In the genomic region with DNA sequence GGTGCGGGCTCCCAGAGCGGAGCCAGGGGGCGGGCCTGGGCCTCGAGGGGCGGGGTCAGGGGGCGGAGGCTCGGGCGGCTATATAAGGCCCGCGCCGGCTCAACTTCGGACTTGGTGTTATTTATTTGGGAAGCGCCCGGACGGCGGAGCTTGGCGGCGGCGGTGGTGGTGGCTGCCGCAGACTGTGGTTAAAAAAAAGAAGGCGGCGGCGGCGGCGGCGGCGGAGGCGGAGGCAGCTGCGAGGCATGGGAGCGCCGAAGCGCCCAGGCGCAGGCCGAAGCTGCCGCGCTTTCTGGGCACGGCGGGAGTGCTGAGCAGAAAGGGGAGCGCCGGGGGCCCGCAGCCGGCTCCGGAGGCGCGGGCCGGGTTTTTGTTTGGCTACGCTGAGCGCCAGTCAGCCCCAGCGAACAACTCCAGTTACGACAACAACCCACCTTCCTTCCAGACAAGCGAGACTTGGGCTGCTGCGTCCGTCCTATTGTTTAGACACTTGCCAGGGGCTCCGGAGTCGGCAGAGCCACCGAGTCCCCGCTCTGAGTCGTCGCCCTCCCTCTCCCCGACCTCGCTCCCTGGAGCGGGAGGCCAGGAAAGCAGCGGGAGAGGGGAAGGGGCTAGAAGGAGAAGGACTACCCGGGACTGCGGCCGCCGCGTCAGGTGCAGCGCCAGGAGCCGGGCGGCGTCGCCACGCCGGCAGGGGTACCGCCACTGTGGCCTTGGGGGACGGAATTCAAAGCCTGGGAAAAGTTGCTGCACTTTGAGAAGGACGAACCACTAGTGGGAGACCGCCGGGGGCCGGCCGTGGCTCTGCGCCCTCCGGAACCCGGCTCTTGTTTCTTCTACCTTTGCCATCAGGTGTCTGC, we compare ENCODE assay signal across 9 cellular contexts. TPM values are rescaled to one million over a fixed set of nuclear protein-coding genes. Genes with fewer than 3 reads are reported as not detected.
DNase-seq lines count a peak whose midpoint lies in the region; ATAC-seq, FAIRE-seq and TF ChIP-seq lines count a peak whose summit lies in the region.
"Had no signal": no experiment of that assay in that cellular context is flagged by ENCODE, and none has a peak within 500 bp of the region (broad histone marks: within the 10 kb centered on the region; RNA-seq: fewer than 3 reads in every experiment).

A gene with protein sequence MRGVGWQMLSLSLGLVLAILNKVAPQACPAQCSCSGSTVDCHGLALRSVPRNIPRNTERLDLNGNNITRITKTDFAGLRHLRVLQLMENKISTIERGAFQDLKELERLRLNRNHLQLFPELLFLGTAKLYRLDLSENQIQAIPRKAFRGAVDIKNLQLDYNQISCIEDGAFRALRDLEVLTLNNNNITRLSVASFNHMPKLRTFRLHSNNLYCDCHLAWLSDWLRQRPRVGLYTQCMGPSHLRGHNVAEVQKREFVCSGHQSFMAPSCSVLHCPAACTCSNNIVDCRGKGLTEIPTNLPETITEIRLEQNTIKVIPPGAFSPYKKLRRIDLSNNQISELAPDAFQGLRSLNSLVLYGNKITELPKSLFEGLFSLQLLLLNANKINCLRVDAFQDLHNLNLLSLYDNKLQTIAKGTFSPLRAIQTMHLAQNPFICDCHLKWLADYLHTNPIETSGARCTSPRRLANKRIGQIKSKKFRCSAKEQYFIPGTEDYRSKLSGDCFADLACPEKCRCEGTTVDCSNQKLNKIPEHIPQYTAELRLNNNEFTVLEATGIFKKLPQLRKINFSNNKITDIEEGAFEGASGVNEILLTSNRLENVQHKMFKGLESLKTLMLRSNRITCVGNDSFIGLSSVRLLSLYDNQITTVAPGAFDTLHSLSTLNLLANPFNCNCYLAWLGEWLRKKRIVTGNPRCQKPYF (N-terminal part only) (plus strand): TSS at position 110 of the 860 bp plus-strand sequence. CDS start 1,911 bp downstream, outside the sequence.

- peaks cover 61% of the 10 kb centered on the region for H3K27me3 ChIP-seq in NT2/D1 (ENCODE audit: insufficient read depth, insufficient read length)
- H3K27me3 ChIP-seq in K562 (ENCODE audit: control insufficient read depth in 2 of 2, insufficient read depth in 2 of 2, low read length in 2 of 2) = peaks cover 0 to 7% of the 10 kb centered on the region in 2 experiments; a peak in 2 of 5 replicates
- H3K27me3 ChIP-seq in iPS-15b (ENCODE audit: control insufficient read depth, insufficient read depth, low read length) = peaks cover 73% of the 10 kb centered on the region
- peaks cover 31 to 36% (median 35%) of the 10 kb centered on the region in 3 donors for H3K27me3 ChIP-seq in gastrocnemius medialis

- intact Hi-C loops in K562 (cut with micrococcal nuclease) (no loop called here), gastrocnemius medialis (cut with DNase I; ENCODE audit: low total_unique reads) (no loop called here)

- H3K9me1 ChIP-seq in K562 (ENCODE audit: control insufficient read depth, insufficient read depth, low read length) = no peaks in the 10 kb centered on the region

- no peak within 1 kb of the TSS for H3K4me2 ChIP-seq in K562 (ENCODE audit: insufficient read depth, low read length)

- no peaks in the 10 kb centered on the region for H3K9me3 ChIP-seq in NT2/D1 (ENCODE audit: insufficient read depth, low read length)
- no peaks in the 10 kb centered on the region for H3K9me3 ChIP-seq in K562 (replicated peaks; ENCODE audit: control insufficient read depth, insufficient read depth, low read depth, low read length)
- no peaks in the 10 kb centered on the region for H3K9me3 ChIP-seq in iPS-15b (ENCODE audit: control insufficient read depth, insufficient read depth, low read length)
- H3K9me3 ChIP-seq in gastrocnemius medialis = no peaks in the 10 kb centered on the region

- no peak for TF ChIP-seq RAD21 in K562 (CRISPR knock-in tag; conservative IDR thresholded peaks at IDR 0.05 in 1 of 2, IDR thresholded peaks at IDR 0.05 in 1 of 2)

- no peak for FAIRE-seq in K562 (lab: Jason Lieb, UNC)

- ATAC-seq in GM21381 (IDR thresholded peaks at IDR 0.05; ENCODE audit: unreplicated experiment) = peak; percentile 48
- ATAC-seq in K562 = peak; percentile 94
- peak; percentile 73 to 82 for ATAC-seq in gastrocnemius medialis

- TF ChIP-seq CTCF in K562 (IDR thresholded peaks at IDR 0.05 in 2 of 3, conservative IDR thresholded peaks at IDR 0.05 in 1 of 3; ENCODE audit: insufficient read depth in 2 of 3, low read depth in 1 of 3, low read length in 3 of 3) (no peak), gastrocnemius medialis (IDR thresholded peaks at IDR 0.05 in 4 of 5, conservative IDR thresholded peaks at IDR 0.05 in 1 of 5) (no peak)

- BruUV-seq in K562 (replicated peaks; lab: Mats Ljungman, UMichigan) = no TSS peak

- CTCF ChIA-PET in K562 (lab: Yijun Ruan, JAX; ENCODE audit: low intra/inter-chr PET ratio) = no interaction called here

- H3K4me3 ChIP-seq in NT2/D1 (ENCODE audit: insufficient read length, low read depth) (peak within 1 kb of the TSS; percentile 62), K562 (no peak within 1 kb of the TSS), iPS-15b (ENCODE audit: low read depth, low read length) (peak within 1 kb of the TSS; percentile 67), gastrocnemius medialis (peak within 1 kb of the TSS; percentile 55 to 68 (median 62))

- H3K36me3 ChIP-seq in NT2/D1 (ENCODE audit: insufficient read depth, insufficient read length, low read length) = no peaks in the 10 kb centered on the region
- no peaks in the 10 kb centered on the region for H3K36me3 ChIP-seq in K562 (ENCODE audit: control insufficient read depth, insufficient read depth, low read length)
- H3K36me3 ChIP-seq in iPS-15b (ENCODE audit: control insufficient read depth, insufficient read depth, low read length) = no peaks in the 10 kb centered on the region
- H3K36me3 ChIP-seq in gastrocnemius medialis = no peaks in the 10 kb centered on the region

- DNase-seq in DMS53 (lab: John Stamatoyannopoulos, UW) (peak; percentile 92), HK-2 (ENCODE audit: unreplicated experiment) (peak; percentile 88), NT2/D1 (ENCODE audit: low read depth, low spot score) (peak; percentile 69), K562 (ENCODE audit: extremely low read depth in 1 of 4, low spot score in 3 of 4) (peak; percentile 18 to 60 (median 50)), gastrocnemius medialis (peak; percentile 52 to 71)
- DNase-seq in effector CD8-positive, alpha-beta T cell (lab: John Stamatoyannopoulos, UW) = no peak

- WGBS in K562 (ENCODE audit: insufficient coverage, low coverage, missing lambda C conversion rate) = 3% methylated on average over 24 of the region's 85 CpGs

- in situ Hi-C loops in K562 (cut with MboI) = no loop called here
- in situ Hi-C loops in gastrocnemius medialis (cut with MboI; ENCODE audit: low sequenced_read_pairs in 4 of 4) = no loop called here

- no peaks in the 10 kb centered on the region for H4K20me1 ChIP-seq in K562 (replicated peaks; ENCODE audit: control insufficient read depth, insufficient read depth, low read length)

- TF ChIP-seq POLR2A in K562 (conservative IDR thresholded peaks at IDR 0.05) (no peak), gastrocnemius medialis (IDR thresholded peaks at IDR 0.05) (peak; percentile 67 to 89)

- POLR2A ChIA-PET in K562 (lab: Yijun Ruan, JAX) = no interaction called here

- no peak for TF ChIP-seq EP300 in K562 (IDR thresholded peaks at IDR 0.05; ENCODE audit: low read length)

- H3K9ac ChIP-seq in NT2/D1 (ENCODE audit: insufficient read length, low read depth) (peak within 1 kb of the TSS; percentile 68), K562 (ENCODE audit: insufficient read depth in 1 of 2, low read depth in 2 of 2, low read length in 2 of 2) (no peak within 1 kb of the TSS), iPS-15b (ENCODE audit: low read depth, low read length) (no peak within 1 kb of the TSS)

- H3K4me1 ChIP-seq in NT2/D1 (ENCODE audit: insufficient read depth, insufficient read length) = peaks cover 11% of the 10 kb centered on the region
- H3K4me1 ChIP-seq in K562 (replicated peaks in 1 of 2; ENCODE audit: control insufficient read depth in 2 of 2, insufficient read depth in 2 of 2, low read length in 2 of 2) = peaks cover 0 to 7% of the 10 kb centered on the region in 2 experiments; a peak in 2 of 5 replicates
- peaks cover 9% of the 10 kb centered on the region for H3K4me1 ChIP-seq in iPS-15b (ENCODE audit: control insufficient read depth, insufficient read depth, low read length)
- peaks cover 0 to 15% of the 10 kb centered on the region in 2 donors for H3K4me1 ChIP-seq in gastrocnemius medialis

- no peak within 1 kb of the TSS for H2AFZ ChIP-seq in K562 (ENCODE audit: low read depth, low read length)

- H3K27ac ChIP-seq in K562 (ENCODE audit: extremely low read depth, low read depth, low read length) (no peak within 1 kb of the TSS), gastrocnemius medialis (peak within 1 kb of the TSS; percentile 52 to 65 (median 62))

- no peaks in the 10 kb centered on the region for H3K79me2 ChIP-seq in K562 (ENCODE audit: control insufficient read depth, insufficient read depth, low read length)

TF ChIP-seq in K562, 482 proteins besides CTCF, POLR2A, EP300 and RAD21 (continues in another document):
- TF ChIP-seq NEUROD1 (IDR thresholded peaks at IDR 0.05; ENCODE audit: borderline replicate concordance, low read depth, low read length, partially characterized antibody) = no peak
- TF ChIP-seq GTF2A2 (tag; IDR thresholded peaks at IDR 0.05) = 0 out of 2 replicates have a peak, but pooled peaks have one; percentile 57
- TF ChIP-seq NCOR1 (IDR thresholded peaks at IDR 0.05) = no peak
- TF ChIP-seq RBBP5 (IDR thresholded peaks at IDR 0.05; ENCODE audit: borderline replicate concordance, insufficient read depth, low read length, poor library complexity, severe bottlenecking) = no peak
- peak; percentile 20 for TF ChIP-seq TBP (optimal IDR thresholded peaks at IDR 0.05; ENCODE audit: low read depth, low read length)
- 0 out of 2 replicates have a peak, but pooled peaks have one; percentile 46 for TF ChIP-seq ZBTB1 (CRISPR knock-in tag; IDR thresholded peaks at IDR 0.05; ENCODE audit: borderline replicate concordance, low read depth)

RNA-seq across cellular contexts. Expression of the gene that starts here (rescaled TPM):
- total RNA-seq in K562 (2011; cell fraction: chromatin; rRNA removed; ENCODE audit: low replicate concordance) = 4.5 and 11.3 TPM in 2 replicates
- 1.8 and 3.9 TPM in 2 replicates for total RNA-seq in K562 (2011; cell fraction: nucleolus; rRNA removed)
- total RNA-seq in K562 (2011; cell fraction: nucleoplasm; rRNA removed) = 4.2 and 4.5 TPM in 2 replicates
- total RNA-seq in K562 (2014; rRNA removed) (1.9 and 4.0 TPM in 2 replicates), K562 (2014; rRNA removed; fragmentation: Illumina TruSeq; extraction: Trizol) (4.1 and 4.5 TPM in 2 replicates), K562 (2015; rRNA removed; fragmentation: Illumina TruSeq; extraction: Trizol) (4.3 and 5.3 TPM in 2 replicates), K562 (2021) (6.0 and 6.3 TPM in 2 replicates), gastrocnemius medialis (1 to 10 TPM; 3.3 to 9.8 (median 4.8) TPM)
- polyA plus RNA-seq in K562 (2011; rRNA removed) (0.66 and 8.1 TPM in 2 replicates), K562 (2014; fragmentation: Illumina TruSeq; extraction: Trizol) (3.9 and 4.3 TPM in 2 replicates), K562 (2014; fragmentation: Nextera tagmentation; extraction: Ambion mirVana) (1 to 10 TPM; 1.8 to 2.8 TPM), K562 (2014; rRNA removed) (2.1 and 2.4 TPM in 2 replicates)
- polyA plus RNA-seq in K562 (2011; cell fraction: cytosol; rRNA removed) = 0.50 and 3.4 TPM in 2 replicates
- polyA plus RNA-seq in K562 (2011; cell fraction: nucleus; rRNA removed) = 0.86 and 6.7 TPM in 2 replicates
- 0.35 and 1.7 TPM in 2 replicates for polyA plus RNA-seq in K562 (2012)
- 2.5 and 23.4 TPM in 2 replicates for polyA minus RNA-seq in K562 (2011; rRNA and poly(A)+ RNA removed)
- polyA minus RNA-seq in K562 (2011; cell fraction: cytosol; rRNA and poly(A)+ RNA removed) = 0.82 and 7.0 TPM in 2 replicates
- 4.1 and 13.7 TPM in 2 replicates for polyA minus RNA-seq in K562 (2011; cell fraction: nucleus; rRNA and poly(A)+ RNA removed)
- total RNA-seq: activated CD8-positive, alpha-beta memory T cell treated with anti-CD3 and anti-CD28 coated beads for 36 hours had no signal
